ENCODE assay signal across 20 cellular contexts in the genomic region with DNA sequence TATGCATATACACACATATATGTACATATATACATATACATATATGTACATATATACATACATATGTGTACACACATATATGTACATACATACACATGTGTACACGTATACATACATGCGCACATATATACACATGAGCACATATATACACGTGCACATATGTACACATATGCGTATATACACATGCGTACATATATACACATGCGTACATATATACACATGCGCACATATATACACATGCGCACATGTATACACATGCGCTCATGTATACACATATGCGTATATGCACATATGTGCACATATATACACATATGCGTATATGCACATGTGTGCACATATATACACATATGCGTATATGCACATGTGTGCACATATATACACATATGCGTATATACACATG.
DNase-seq lines count a peak whose midpoint lies in the region; ATAC-seq, FAIRE-seq and TF ChIP-seq lines count a peak whose summit lies in the region.
"Had no signal": no experiment of that assay in that cellular context is flagged by ENCODE, and none has a peak within 500 bp of the region (broad histone marks: within the 10 kb centered on the region; RNA-seq: fewer than 3 reads in every experiment).

No MANE protein-coding gene starts in this region.

- intact Hi-C loops in uterus (cut with DNase I; ENCODE audit: low total_unique reads): no loop called here

- FAIRE-seq in A549 (lab: Jason Lieb, UNC): peak; percentile 49
- FAIRE-seq in GM12891 (lab: Jason Lieb, UNC): peak; percentile 84
- peak; percentile 96 for FAIRE-seq in urothelium cell line (lab: Jason Lieb, UNC)
- FAIRE-seq: G401.6, GM18507, H1 had no signal

- no peak for DNase-seq in A549 (ENCODE audit: low read depth in 1 of 2, low spot score in 1 of 2)
- DNase-seq in GM12891 (ENCODE audit: insufficient read length, low spot score): no peak
- DNase-seq in urothelium cell line (ENCODE audit: low spot score): no peak
- no peak for DNase-seq in uterus
- DNase-seq in NCI-H345 treated with DMSO at 0.1 percent for 48 hours (lab: John Stamatoyannopoulos, UW; ENCODE audit: unreplicated experiment): no peak
- DNase-seq: 8988T; C1 segment of cervical spinal cord; Calu3; CD4-positive, alpha-beta memory T cell; COR-L47; DMS153; DND-41; GM23248; H7; HCEC 1CT had no signal

- no peak for TF ChIP-seq EP300 in A549 (IDR thresholded peaks at IDR 0.05)

- POLR2A ChIA-PET in A549 (lab: Yijun Ruan, JAX): no interaction called here

- CTCF ChIA-PET in A549 (lab: Yijun Ruan, JAX): no interaction called here

- H3K4me3 ChIP-seq in A549 (no peak overlapping the region), HUES48 (ENCODE audit: low read depth, low read length) (peak overlapping the region; percentile 30; the same call in 1 of the 2 replicates), uterus (no peak overlapping the region)
- H3K4me3 ChIP-seq: GM23248 had no signal

- H3K9me3 ChIP-seq in A549: peaks cover 5% of the 10 kb centered on the region; the same call in 1 of the 3 replicates
- H3K9me3 ChIP-seq in HUES48 (ENCODE audit: control insufficient read depth, insufficient read depth, low read length): peaks cover 24% of the 10 kb centered on the region
- no peaks in the 10 kb centered on the region for H3K9me3 ChIP-seq in uterus

- H3K4me1 ChIP-seq in A549: no peaks in the 10 kb centered on the region
- H3K4me1 ChIP-seq in HUES48 (ENCODE audit: control insufficient read depth, insufficient read depth, low read length): no peaks in the 10 kb centered on the region
- no peaks in the 10 kb centered on the region for H3K4me1 ChIP-seq in uterus

- H3K27ac ChIP-seq in A549 (no peak overlapping the region), HUES48 (ENCODE audit: low read depth, low read length) (no peak overlapping the region), uterus (no peak overlapping the region)
- H3K27ac ChIP-seq: GM23248 had no signal

- ATAC-seq in A549 (no peak), HG03520 (IDR thresholded peaks at IDR 0.05; ENCODE audit: unreplicated experiment) (no peak)

- WGBS in A549 (ENCODE audit: missing lambda C conversion rate): 90% methylated on average over 13 of the region's 13 CpGs

- TF ChIP-seq CTCF in A549 (IDR thresholded peaks at IDR 0.05) (no peak), uterus (IDR thresholded peaks at IDR 0.05) (no peak)

- TF ChIP-seq RAD21 in A549 (conservative IDR thresholded peaks at IDR 0.05 in 1 of 2, IDR thresholded peaks at IDR 0.05 in 1 of 2): no peak

- no peaks in the 10 kb centered on the region for H3K27me3 ChIP-seq in HUES48 (ENCODE audit: control insufficient read depth, insufficient read depth, low read length)
- H3K27me3 ChIP-seq in uterus: no peaks in the 10 kb centered on the region

- no peak overlapping the region for H3K4me2 ChIP-seq in A549

- no peak overlapping the region for H3K9ac ChIP-seq in HUES48 (ENCODE audit: low read depth, low read length)
- H3K9ac ChIP-seq: GM23248 had no signal

- TF ChIP-seq POLR2A in A549 (IDR thresholded peaks at IDR 0.05; ENCODE audit: low read length): no peak
- no peak for TF ChIP-seq POLR2A in GM12891 (IDR thresholded peaks at IDR 0.05; ENCODE audit: low read depth, low read length)
- no peak for TF ChIP-seq POLR2A in uterus (IDR thresholded peaks at IDR 0.05)

- no peaks in the 10 kb centered on the region for H3K36me3 ChIP-seq in HUES48 (ENCODE audit: control insufficient read depth, insufficient read depth, low read length)
- H3K36me3 ChIP-seq in uterus: no peaks in the 10 kb centered on the region

TF ChIP-seq in A549, 52 proteins besides CTCF, POLR2A, EP300 and RAD21 (continues in another document):
- TF ChIP-seq SREBF2 (IDR thresholded peaks at IDR 0.05) (no peak), RFX5 (IDR thresholded peaks at IDR 0.05) (no peak), CEBPB (IDR thresholded peaks at IDR 0.05) (no peak), CHD4 (IDR thresholded peaks at IDR 0.05; ENCODE audit: borderline replicate concordance) (no peak), NR3C1 (IDR thresholded peaks at IDR 0.05) (no peak), FOSB (CRISPR knock-in tag; IDR thresholded peaks at IDR 0.05) (no peak), HOXB5 (CRISPR knock-in tag; IDR thresholded peaks at IDR 0.05) (no peak), PHF8 (IDR thresholded peaks at IDR 0.05; ENCODE audit: borderline replicate concordance, low read depth) (no peak), ZC3H11A (IDR thresholded peaks at IDR 0.05) (no peak), EHF (CRISPR knock-in tag; IDR thresholded peaks at IDR 0.05) (no peak), HEYL (CRISPR knock-in tag; IDR thresholded peaks at IDR 0.05) (no peak), MAZ (IDR thresholded peaks at IDR 0.05; ENCODE audit: borderline replicate concordance, low read depth, low read length) (no peak)
- TF ChIP-seq, protein P1, sequence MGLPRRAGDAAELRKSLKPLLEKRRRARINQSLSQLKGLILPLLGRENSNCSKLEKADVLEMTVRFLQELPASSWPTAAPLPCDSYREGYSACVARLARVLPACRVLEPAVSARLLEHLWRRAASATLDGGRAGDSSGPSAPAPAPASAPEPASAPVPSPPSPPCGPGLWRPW (IDR thresholded peaks at IDR 0.05): no peak
- TF ChIP-seq, protein P2, sequence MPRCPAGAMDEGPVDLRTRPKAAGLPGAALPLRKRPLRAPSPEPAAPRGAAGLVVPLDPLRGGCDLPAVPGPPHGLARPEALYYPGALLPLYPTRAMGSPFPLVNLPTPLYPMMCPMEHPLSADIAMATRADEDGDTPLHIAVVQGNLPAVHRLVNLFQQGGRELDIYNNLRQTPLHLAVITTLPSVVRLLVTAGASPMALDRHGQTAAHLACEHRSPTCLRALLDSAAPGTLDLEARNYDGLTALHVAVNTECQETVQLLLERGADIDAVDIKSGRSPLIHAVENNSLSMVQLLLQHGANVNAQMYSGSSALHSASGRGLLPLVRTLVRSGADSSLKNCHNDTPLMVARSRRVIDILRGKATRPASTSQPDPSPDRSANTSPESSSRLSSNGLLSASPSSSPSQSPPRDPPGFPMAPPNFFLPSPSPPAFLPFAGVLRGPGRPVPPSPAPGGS (IDR thresholded peaks at IDR 0.05): no peak
- TF ChIP-seq, protein P3, sequence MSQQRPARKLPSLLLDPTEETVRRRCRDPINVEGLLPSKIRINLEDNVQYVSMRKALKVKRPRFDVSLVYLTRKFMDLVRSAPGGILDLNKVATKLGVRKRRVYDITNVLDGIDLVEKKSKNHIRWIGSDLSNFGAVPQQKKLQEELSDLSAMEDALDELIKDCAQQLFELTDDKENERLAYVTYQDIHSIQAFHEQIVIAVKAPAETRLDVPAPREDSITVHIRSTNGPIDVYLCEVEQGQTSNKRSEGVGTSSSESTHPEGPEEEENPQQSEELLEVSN (IDR thresholded peaks at IDR 0.05; ENCODE audit: borderline replicate concordance, low read depth): no peak

TF ChIP-seq in GM12891, 5 proteins besides CTCF, POLR2A, EP300 and RAD21:
- no peak for TF ChIP-seq PAX5 (IDR thresholded peaks at IDR 0.05; ENCODE audit: insufficient read depth, low read length, severe bottlenecking)
- no peak for TF ChIP-seq SPI1 (IDR thresholded peaks at IDR 0.05; ENCODE audit: low read depth, low read length)
- TF ChIP-seq POU2F2 (IDR thresholded peaks at IDR 0.05; ENCODE audit: low read depth, low read length): no peak
- TF ChIP-seq POLR2AphosphoS5 (IDR thresholded peaks at IDR 0.05; ENCODE audit: low read depth, low read length): no peak
- no peak for TF ChIP-seq TAF1 (IDR thresholded peaks at IDR 0.05; ENCODE audit: low read depth, low read length)
